Comparison of ENCODE assay signal across 1 cellular context in the genomic region with DNA sequence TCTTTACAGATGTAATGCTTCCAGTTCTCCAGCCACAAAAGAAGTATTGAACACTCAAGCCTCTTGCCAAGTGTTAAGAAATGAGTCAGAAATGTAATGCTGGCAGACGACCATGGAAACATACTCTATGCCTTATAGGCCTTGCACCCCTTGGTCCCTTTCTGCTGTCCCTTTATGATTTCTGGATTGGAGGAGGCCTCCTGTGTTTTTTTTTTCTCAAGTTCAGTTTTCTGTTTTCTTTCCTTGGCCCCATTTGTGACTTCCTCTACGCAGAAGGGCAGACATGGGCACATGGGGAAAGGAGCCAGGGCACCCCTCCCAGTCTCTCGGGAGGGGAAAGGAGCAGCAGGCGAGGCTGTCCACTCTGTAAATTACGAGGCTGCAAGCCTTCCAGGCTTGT.
TF ChIP-seq lines count a peak whose summit lies in the region.

No MANE protein-coding gene starts in this region.

TF ChIP-seq in GM23338, 12 proteins besides CTCF, POLR2A, EP300 and RAD21 (continued from another document):
- TF ChIP-seq, protein P1, sequence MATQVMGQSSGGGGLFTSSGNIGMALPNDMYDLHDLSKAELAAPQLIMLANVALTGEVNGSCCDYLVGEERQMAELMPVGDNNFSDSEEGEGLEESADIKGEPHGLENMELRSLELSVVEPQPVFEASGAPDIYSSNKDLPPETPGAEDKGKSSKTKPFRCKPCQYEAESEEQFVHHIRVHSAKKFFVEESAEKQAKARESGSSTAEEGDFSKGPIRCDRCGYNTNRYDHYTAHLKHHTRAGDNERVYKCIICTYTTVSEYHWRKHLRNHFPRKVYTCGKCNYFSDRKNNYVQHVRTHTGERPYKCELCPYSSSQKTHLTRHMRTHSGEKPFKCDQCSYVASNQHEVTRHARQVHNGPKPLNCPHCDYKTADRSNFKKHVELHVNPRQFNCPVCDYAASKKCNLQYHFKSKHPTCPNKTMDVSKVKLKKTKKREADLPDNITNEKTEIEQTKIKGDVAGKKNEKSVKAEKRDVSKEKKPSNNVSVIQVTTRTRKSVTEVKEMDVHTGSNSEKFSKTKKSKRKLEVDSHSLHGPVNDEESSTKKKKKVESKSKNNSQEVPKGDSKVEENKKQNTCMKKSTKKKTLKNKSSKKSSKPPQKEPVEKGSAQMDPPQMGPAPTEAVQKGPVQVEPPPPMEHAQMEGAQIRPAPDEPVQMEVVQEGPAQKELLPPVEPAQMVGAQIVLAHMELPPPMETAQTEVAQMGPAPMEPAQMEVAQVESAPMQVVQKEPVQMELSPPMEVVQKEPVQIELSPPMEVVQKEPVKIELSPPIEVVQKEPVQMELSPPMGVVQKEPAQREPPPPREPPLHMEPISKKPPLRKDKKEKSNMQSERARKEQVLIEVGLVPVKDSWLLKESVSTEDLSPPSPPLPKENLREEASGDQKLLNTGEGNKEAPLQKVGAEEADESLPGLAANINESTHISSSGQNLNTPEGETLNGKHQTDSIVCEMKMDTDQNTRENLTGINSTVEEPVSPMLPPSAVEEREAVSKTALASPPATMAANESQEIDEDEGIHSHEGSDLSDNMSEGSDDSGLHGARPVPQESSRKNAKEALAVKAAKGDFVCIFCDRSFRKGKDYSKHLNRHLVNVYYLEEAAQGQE (IDR thresholded peaks at IDR 0.05; ENCODE audit: unreplicated experiment), result no peak
- TF ChIP-seq, protein P2, sequence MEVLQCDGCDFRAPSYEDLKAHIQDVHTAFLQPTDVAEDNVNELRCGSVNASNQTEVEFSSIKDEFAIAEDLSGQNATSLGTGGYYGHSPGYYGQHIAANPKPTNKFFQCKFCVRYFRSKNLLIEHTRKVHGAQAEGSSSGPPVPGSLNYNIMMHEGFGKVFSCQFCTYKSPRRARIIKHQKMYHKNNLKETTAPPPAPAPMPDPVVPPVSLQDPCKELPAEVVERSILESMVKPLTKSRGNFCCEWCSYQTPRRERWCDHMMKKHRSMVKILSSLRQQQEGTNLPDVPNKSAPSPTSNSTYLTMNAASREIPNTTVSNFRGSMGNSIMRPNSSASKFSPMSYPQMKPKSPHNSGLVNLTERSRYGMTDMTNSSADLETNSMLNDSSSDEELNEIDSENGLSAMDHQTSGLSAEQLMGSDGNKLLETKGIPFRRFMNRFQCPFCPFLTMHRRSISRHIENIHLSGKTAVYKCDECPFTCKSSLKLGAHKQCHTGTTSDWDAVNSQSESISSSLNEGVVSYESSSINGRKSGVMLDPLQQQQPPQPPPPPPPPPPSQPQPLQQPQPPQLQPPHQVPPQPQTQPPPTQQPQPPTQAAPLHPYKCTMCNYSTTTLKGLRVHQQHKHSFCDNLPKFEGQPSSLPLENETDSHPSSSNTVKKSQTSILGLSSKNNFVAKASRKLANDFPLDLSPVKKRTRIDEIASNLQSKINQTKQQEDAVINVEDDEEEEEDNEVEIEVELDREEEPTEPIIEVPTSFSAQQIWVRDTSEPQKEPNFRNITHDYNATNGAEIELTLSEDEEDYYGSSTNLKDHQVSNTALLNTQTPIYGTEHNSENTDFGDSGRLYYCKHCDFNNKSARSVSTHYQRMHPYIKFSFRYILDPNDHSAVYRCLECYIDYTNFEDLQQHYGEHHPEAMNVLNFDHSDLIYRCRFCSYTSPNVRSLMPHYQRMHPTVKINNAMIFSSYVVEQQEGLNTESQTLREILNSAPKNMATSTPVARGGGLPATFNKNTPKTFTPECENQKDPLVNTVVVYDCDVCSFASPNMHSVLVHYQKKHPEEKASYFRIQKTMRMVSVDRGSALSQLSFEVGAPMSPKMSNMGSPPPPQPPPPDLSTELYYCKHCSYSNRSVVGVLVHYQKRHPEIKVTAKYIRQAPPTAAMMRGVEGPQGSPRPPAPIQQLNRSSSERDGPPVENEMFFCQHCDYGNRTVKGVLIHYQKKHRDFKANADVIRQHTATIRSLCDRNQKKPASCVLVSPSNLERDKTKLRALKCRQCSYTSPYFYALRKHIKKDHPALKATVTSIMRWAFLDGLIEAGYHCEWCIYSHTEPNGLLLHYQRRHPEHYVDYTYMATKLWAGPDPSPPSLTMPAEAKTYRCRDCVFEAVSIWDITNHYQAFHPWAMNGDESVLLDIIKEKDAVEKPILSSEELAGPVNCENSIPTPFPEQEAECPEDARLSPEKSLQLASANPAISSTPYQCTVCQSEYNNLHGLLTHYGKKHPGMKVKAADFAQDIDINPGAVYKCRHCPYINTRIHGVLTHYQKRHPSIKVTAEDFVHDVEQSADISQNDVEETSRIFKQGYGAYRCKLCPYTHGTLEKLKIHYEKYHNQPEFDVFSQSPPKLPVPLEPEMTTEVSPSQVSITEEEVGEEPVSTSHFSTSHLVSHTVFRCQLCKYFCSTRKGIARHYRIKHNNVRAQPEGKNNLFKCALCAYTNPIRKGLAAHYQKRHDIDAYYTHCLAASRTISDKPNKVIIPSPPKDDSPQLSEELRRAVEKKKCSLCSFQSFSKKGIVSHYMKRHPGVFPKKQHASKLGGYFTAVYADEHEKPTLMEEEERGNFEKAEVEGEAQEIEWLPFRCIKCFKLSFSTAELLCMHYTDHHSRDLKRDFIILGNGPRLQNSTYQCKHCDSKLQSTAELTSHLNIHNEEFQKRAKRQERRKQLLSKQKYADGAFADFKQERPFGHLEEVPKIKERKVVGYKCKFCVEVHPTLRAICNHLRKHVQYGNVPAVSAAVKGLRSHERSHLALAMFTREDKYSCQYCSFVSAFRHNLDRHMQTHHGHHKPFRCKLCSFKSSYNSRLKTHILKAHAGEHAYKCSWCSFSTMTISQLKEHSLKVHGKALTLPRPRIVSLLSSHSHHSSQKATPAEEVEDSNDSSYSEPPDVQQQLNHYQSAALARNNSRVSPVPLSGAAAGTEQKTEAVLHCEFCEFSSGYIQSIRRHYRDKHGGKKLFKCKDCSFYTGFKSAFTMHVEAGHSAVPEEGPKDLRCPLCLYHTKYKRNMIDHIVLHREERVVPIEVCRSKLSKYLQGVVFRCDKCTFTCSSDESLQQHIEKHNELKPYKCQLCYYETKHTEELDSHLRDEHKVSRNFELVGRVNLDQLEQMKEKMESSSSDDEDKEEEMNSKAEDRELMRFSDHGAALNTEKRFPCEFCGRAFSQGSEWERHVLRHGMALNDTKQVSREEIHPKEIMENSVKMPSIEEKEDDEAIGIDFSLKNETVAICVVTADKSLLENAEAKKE (CRISPR knock-in tag; IDR thresholded peaks at IDR 0.05), result no peak
- TF ChIP-seq, protein P3, sequence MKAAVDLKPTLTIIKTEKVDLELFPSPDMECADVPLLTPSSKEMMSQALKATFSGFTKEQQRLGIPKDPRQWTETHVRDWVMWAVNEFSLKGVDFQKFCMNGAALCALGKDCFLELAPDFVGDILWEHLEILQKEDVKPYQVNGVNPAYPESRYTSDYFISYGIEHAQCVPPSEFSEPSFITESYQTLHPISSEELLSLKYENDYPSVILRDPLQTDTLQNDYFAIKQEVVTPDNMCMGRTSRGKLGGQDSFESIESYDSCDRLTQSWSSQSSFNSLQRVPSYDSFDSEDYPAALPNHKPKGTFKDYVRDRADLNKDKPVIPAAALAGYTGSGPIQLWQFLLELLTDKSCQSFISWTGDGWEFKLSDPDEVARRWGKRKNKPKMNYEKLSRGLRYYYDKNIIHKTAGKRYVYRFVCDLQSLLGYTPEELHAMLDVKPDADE (IDR thresholded peaks at IDR 0.05), result no peak
- TF ChIP-seq NANOG (IDR thresholded peaks at IDR 0.05; ENCODE audit: borderline replicate concordance), result no peak
- no peak for TF ChIP-seq EZH2phosphoT487 (IDR thresholded peaks at IDR 0.05; ENCODE audit: unreplicated experiment)
- no peak for TF ChIP-seq CREB1 (CRISPR knock-in tag; IDR thresholded peaks at IDR 0.05; ENCODE audit: low read depth)
- no peak for TF ChIP-seq JUNB (IDR thresholded peaks at IDR 0.05; ENCODE audit: unreplicated experiment)
TF ChIP-seq in GM23338: peak in this region for 0.
